1 cellular context compared by ENCODE assay signal in the genomic region with DNA sequence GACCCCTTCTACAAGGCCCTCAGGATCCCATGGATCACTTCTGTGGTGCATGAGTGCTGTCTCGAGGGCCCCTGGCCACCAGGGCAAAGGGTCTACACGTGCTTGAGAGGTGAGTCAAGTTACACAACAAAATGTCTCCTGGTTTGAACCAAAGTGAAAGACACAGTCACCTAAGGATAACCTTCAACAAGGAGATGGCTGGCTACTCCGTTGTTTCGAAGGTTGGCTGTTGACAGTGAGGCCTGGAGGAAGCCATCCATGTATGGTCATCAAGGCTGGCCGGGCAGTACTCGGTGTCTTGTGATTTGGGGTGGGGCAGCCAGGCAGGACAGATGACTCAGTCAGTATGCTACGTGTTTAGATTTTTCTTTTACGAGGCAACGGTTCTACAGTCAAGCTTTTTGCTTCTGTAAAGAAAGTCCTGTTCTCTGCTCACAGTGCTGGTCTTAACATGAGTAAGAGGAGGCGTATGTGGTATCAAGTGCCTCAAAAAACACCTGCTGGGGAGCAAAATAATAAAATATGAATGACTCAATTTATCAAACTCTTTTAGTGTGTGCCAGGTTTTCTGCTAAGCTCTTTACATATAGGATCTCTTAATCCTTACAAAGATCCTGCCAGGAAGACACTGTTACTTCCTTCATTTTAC.
TF ChIP-seq lines count a peak whose summit lies in the region.

No MANE protein-coding gene starts in this region.

TF ChIP-seq in SK-N-SH treated with all-trans-retinoic acid at 6 μM for 48 hours, 23 proteins besides CTCF, POLR2A, EP300 and RAD21 (continued from another document):
- TF ChIP-seq GLIS3 (CRISPR knock-in tag; IDR thresholded peaks at IDR 0.05) (no peak), ISL1 (CRISPR knock-in tag; IDR thresholded peaks at IDR 0.05) (no peak)
